In the genomic region with DNA sequence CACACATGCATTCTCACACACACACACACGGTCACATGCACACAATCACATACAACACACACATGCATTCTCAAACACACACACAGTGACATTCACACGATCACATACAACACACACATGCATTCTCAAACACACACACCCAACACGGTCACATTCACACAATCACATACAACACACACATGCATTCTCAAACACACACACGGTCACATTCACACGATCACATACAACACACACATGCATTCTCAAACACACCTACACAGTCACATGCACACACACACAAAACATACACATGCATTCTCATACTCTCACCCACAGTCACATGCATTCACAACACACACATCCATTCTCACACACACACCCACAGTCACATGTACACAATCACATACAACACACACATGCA, we compare ENCODE assay signal across 29 cellular contexts.
"Had no signal": no experiment of that assay in that cellular context is flagged by ENCODE, and none has a peak within 500 bp of the region (broad histone marks: within the 10 kb centered on the region; RNA-seq: fewer than 3 reads in every experiment).

No MANE protein-coding gene starts in this region.

- ATAC-seq: activated CD4-positive, CD25-positive, alpha-beta regulatory T cell treated with anti-CD3 and anti-CD28 coated beads, Interleukin-2, amount 50 U/mL, for 24 hours; left lung; lower lobe of right lung; natural killer cell treated with Interleukin-12 subunit alpha and Interleukin-12 subunit beta and Interleukin-15 and Interleukin-18, amount 100 ng/mL, for 72 hours; sciatic nerve; stimulated activated effector memory CD8-positive, alpha-beta T cell treated with anti-CD3 and anti-CD28 coated beads, Interleukin-12 subunit alpha, Interleukin-12 subunit beta, amount 100 ng/mL, for 72 hours; stimulated activated naive CD8-positive, alpha-beta T cell treated with anti-CD3 and anti-CD28 coated beads, Interleukin-15, amount 100 ng/mL, for 72 hours; upper lobe of right lung had no signal

- H3K36me3 Mint-ChIP-seq: natural killer cell treated with Interleukin-12 subunit alpha and Interleukin-12 subunit beta and Interleukin-15 and Interleukin-18, amount 100 ng/mL, for 72 hours had no signal

- H3K4me3 Mint-ChIP-seq: activated CD4-positive, alpha-beta memory T cell treated with anti-CD3 and anti-CD28 coated beads, Interleukin-2, amount 10 ng/mL, durations not matched to agents 7 days and 5 days; activated CD4-positive, alpha-beta T cell treated with anti-CD3 and anti-CD28 coated beads, Interleukin-2, amount 10 ng/mL, durations not matched to agents 7 days and 5 days; activated T-cell treated with anti-CD3 and anti-CD28 coated beads, Interleukin-2, amount 50 U/mL, for 24 hours; central memory CD8-positive, alpha-beta T cell; dendritic cell treated with granulocyte-macrophage colony-stimulating factor and Interleukin-4, amounts not matched to agents 40 ng/mL and 50 ng/mL, for 4 days; natural killer cell treated with Interleukin-12 subunit alpha and Interleukin-12 subunit beta and Interleukin-15 and Interleukin-18, amount 100 ng/mL, for 72 hours; stimulated activated effector memory CD8-positive, alpha-beta T cell treated with anti-CD3 and anti-CD28 coated beads, Interleukin-12 subunit alpha, Interleukin-12 subunit beta, amount 100 ng/mL, for 72 hours; stimulated activated naive CD8-positive, alpha-beta T cell treated with anti-CD3 and anti-CD28 coated beads, Interleukin-15, amount 100 ng/mL, for 72 hours; T-helper 1 cell treated with Interleukin-12 subunit alpha and Interleukin-12 subunit beta and Interleukin-4 antibody, amounts not matched to agents 30 μg/mL and 1 μg/mL, for 36 hours had no signal

- FAIRE-seq: islet of Langerhans, small intestine, TTC549 had no signal

- H3K9me3 ChIP-seq: esophagus squamous epithelium, left lung, lower lobe of right lung, thyroid gland, upper lobe of right lung had no signal

- H3K27ac ChIP-seq: esophagus squamous epithelium, left lung, lower lobe of right lung, thyroid gland, upper lobe of right lung, WERI-Rb-1 had no signal

- DNase-seq: activated CD4-positive, alpha-beta memory T cell treated with anti-CD3 and anti-CD28 coated beads, Interleukin-2, amount 10 ng/mL, durations not matched to agents 7 days and 5 days; activated CD4-positive, alpha-beta T cell treated with anti-CD3 and anti-CD28 coated beads, Interleukin-2, amount 10 ng/mL, durations not matched to agents 7 days and 5 days; activated CD8-positive, alpha-beta memory T cell treated with anti-CD3 and anti-CD28 coated beads, Interleukin-2, amount 50 U/mL, for 48 hours; activated gamma-delta T cell treated with Interleukin-2 at 50 U/mL for 16 hours; activated naive CD4-positive, alpha-beta T cell treated with anti-CD3 and anti-CD28 coated beads, Interleukin-2, amount 50 U/mL, for 16 hours; activated T-cell treated with anti-CD3 and anti-CD28 coated beads, Interleukin-2, amount 50 U/mL, for 24 hours; amniotic stem cell; effector CD4-positive, alpha-beta T cell; esophagus squamous epithelium; foreskin melanocyte; left lung; lower lobe of right lung; mesendoderm; small intestine; stimulated activated CD4-positive, alpha-beta T cell treated with anti-CD3 and anti-CD28 coated beads, Interleukin-4, amount 100 ng/mL, for 24 hours; stimulated activated naive CD8-positive, alpha-beta T cell treated with anti-CD3 and anti-CD28 coated beads, Interleukin-15, amount 100 ng/mL, for 72 hours; T-helper 9 cell; thyroid gland; upper lobe of right lung; WERI-Rb-1 had no signal

- H3K27ac Mint-ChIP-seq: activated CD4-positive, alpha-beta memory T cell treated with anti-CD3 and anti-CD28 coated beads, Interleukin-2, amount 10 ng/mL, durations not matched to agents 7 days and 5 days; activated CD4-positive, alpha-beta T cell treated with anti-CD3 and anti-CD28 coated beads, Interleukin-2, amount 10 ng/mL, durations not matched to agents 7 days and 5 days; activated T-cell treated with anti-CD3 and anti-CD28 coated beads, Interleukin-2, amount 50 U/mL, for 24 hours; dendritic cell treated with granulocyte-macrophage colony-stimulating factor and Interleukin-4, amounts not matched to agents 40 ng/mL and 50 ng/mL, for 4 days; natural killer cell treated with Interleukin-12 subunit alpha and Interleukin-12 subunit beta and Interleukin-15 and Interleukin-18, amount 100 ng/mL, for 72 hours; stimulated activated effector memory CD8-positive, alpha-beta T cell treated with anti-CD3 and anti-CD28 coated beads, Interleukin-12 subunit alpha, Interleukin-12 subunit beta, amount 100 ng/mL, for 72 hours; T-helper 1 cell treated with Interleukin-12 subunit alpha and Interleukin-12 subunit beta and Interleukin-4 antibody, amounts not matched to agents 30 μg/mL and 1 μg/mL, for 36 hours had no signal

- H3K4me1 Mint-ChIP-seq: activated CD4-positive, alpha-beta memory T cell treated with anti-CD3 and anti-CD28 coated beads, Interleukin-2, amount 10 ng/mL, durations not matched to agents 7 days and 5 days; activated CD4-positive, alpha-beta T cell treated with anti-CD3 and anti-CD28 coated beads, Interleukin-2, amount 10 ng/mL, durations not matched to agents 7 days and 5 days; central memory CD8-positive, alpha-beta T cell; stimulated activated effector memory CD8-positive, alpha-beta T cell treated with anti-CD3 and anti-CD28 coated beads, Interleukin-12 subunit alpha, Interleukin-12 subunit beta, amount 100 ng/mL, for 72 hours; stimulated activated naive CD8-positive, alpha-beta T cell treated with anti-CD3 and anti-CD28 coated beads, Interleukin-15, amount 100 ng/mL, for 72 hours had no signal

- H3K27me3 ChIP-seq: esophagus squamous epithelium, left lung, thyroid gland, upper lobe of right lung had no signal

- H3K4me3 ChIP-seq: esophagus squamous epithelium, left lung, lower lobe of right lung, thyroid gland, upper lobe of right lung had no signal

- H3K27me3 Mint-ChIP-seq: activated CD4-positive, alpha-beta memory T cell treated with anti-CD3 and anti-CD28 coated beads, Interleukin-2, amount 10 ng/mL, durations not matched to agents 7 days and 5 days; activated CD4-positive, alpha-beta T cell treated with anti-CD3 and anti-CD28 coated beads, Interleukin-2, amount 10 ng/mL, durations not matched to agents 7 days and 5 days; activated T-cell treated with anti-CD3 and anti-CD28 coated beads, Interleukin-2, amount 50 U/mL, for 24 hours; central memory CD8-positive, alpha-beta T cell; dendritic cell treated with granulocyte-macrophage colony-stimulating factor and Interleukin-4, amounts not matched to agents 40 ng/mL and 50 ng/mL, for 4 days; natural killer cell treated with Interleukin-12 subunit alpha and Interleukin-12 subunit beta and Interleukin-15 and Interleukin-18, amount 100 ng/mL, for 72 hours; stimulated activated naive CD8-positive, alpha-beta T cell treated with anti-CD3 and anti-CD28 coated beads, Interleukin-15, amount 100 ng/mL, for 72 hours had no signal

- H3K9me3 Mint-ChIP-seq: activated CD4-positive, alpha-beta memory T cell treated with anti-CD3 and anti-CD28 coated beads, Interleukin-2, amount 10 ng/mL, durations not matched to agents 7 days and 5 days; activated CD4-positive, alpha-beta T cell treated with anti-CD3 and anti-CD28 coated beads, Interleukin-2, amount 10 ng/mL, durations not matched to agents 7 days and 5 days; activated T-cell treated with anti-CD3 and anti-CD28 coated beads, Interleukin-2, amount 50 U/mL, for 24 hours; central memory CD8-positive, alpha-beta T cell; dendritic cell treated with granulocyte-macrophage colony-stimulating factor and Interleukin-4, amounts not matched to agents 40 ng/mL and 50 ng/mL, for 4 days; natural killer cell treated with Interleukin-12 subunit alpha and Interleukin-12 subunit beta and Interleukin-15 and Interleukin-18, amount 100 ng/mL, for 72 hours; stimulated activated effector memory CD8-positive, alpha-beta T cell treated with anti-CD3 and anti-CD28 coated beads, Interleukin-12 subunit alpha, Interleukin-12 subunit beta, amount 100 ng/mL, for 72 hours; stimulated activated naive CD8-positive, alpha-beta T cell treated with anti-CD3 and anti-CD28 coated beads, Interleukin-15, amount 100 ng/mL, for 72 hours; T-helper 1 cell treated with Interleukin-12 subunit alpha and Interleukin-12 subunit beta and Interleukin-4 antibody, amounts not matched to agents 30 μg/mL and 1 μg/mL, for 36 hours had no signal

- H3K36me3 ChIP-seq: thyroid gland had no signal
